ENCODE assay signal across 1 cellular context in the genomic region with DNA sequence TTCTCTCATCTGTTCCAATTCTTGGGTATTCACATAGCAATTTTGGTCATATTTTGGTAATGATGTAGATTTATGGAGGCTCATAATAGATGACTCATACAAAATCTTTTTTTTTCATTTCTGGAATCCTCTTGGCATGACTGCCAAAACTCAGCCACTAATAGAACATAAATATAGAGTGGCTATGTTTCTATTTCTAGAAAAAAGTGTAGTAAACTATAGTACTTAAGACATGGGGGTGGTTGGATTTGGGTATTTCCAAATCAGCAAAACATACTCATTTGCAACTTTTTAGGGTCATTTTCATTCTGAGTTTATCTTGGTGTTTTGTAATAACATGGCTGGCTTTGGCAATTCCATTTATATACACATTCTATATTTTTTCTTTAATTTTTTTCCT.
TF ChIP-seq lines count a peak whose summit lies in the region.

No MANE protein-coding gene starts in this region.

TF ChIP-seq in endothelial cell of umbilical vein, 7 proteins besides CTCF, POLR2A, EP300 and RAD21:
- TF ChIP-seq, protein P1, sequence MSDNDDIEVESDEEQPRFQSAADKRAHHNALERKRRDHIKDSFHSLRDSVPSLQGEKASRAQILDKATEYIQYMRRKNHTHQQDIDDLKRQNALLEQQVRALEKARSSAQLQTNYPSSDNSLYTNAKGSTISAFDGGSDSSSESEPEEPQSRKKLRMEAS (IDR thresholded peaks at IDR 0.05; ENCODE audit: insufficient read depth, insufficient read length) = no peak
- TF ChIP-seq GATA2 (IDR thresholded peaks at IDR 0.05; ENCODE audit: insufficient read depth, insufficient read length, low read depth, low read length) (no peak), FOS (IDR thresholded peaks at IDR 0.05; ENCODE audit: borderline replicate concordance, insufficient read depth, low read length) (peak; percentile 59), POLR2AphosphoS5 (IDR thresholded peaks at IDR 0.05; ENCODE audit: insufficient read depth, low read depth, low read length) (no peak), EZH2 (IDR thresholded peaks at IDR 0.05; ENCODE audit: borderline replicate concordance, low read depth, low read length, severe bottlenecking) (no peak), JUN (IDR thresholded peaks at IDR 0.05; ENCODE audit: borderline replicate concordance, insufficient read depth, insufficient read length, low read depth) (peak; percentile 48), MYC (IDR thresholded peaks at IDR 0.05; ENCODE audit: low read depth, low read length) (no peak)
